In the genomic region with DNA sequence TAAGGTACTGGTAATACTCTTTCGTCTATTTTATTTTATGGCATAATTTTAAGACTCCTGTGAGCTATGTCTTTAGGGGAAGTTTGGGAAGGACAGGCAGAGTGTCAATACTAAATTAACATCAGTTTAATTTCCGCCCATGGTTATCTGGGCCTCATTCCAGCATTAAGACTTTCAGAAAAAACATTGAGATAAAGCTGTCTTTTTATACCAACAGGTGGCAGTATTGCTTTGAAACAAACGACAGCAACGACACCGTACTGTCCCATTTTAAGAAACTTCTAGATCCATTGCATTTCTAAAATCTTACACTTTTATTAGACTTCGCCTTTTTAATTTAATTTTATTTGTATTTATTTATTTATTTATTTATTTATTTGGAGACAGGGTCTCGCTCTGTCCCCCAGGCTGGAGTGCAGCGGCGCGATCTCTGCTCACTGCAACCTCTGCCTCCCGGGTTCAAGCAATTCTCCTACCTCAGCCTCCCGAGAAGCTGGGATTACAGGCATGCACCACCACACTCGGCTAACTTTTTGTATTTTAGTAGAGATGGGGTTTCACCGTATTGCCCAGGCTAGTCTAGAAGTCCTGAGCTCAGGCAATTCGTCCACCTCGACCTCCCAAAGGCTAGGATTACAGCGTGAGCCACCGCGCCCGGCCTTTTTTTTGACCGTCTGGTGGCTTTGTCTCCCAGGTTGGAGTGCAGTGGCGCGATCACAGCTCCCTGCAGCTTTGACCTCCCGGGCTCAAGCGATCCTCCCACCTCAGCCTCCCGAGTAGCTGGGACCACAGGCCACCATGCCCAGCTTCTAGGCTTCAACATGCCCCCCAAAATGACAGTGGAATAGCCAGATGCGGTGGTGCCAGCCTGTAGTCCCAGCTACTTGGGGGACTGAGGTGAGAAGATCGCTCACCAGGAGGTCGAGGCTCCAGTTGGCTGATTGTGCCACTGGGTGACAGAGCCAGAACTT, we compare ENCODE assay signal across 8 cellular contexts.
DNase-seq lines count a peak whose midpoint lies in the region; ATAC-seq and TF ChIP-seq lines count a peak whose summit lies in the region.

No MANE protein-coding gene starts in this region.

- no peaks in the 10 kb centered on the region for H3K79me2 ChIP-seq in osteoblast (ENCODE audit: insufficient read depth, low read length)

- H3K4me1 ChIP-seq in osteoblast (ENCODE audit: insufficient read depth, low read length) = peaks cover 16% of the 10 kb centered on the region

- H3K27ac ChIP-seq in osteoblast (ENCODE audit: low read depth, low read length) = no peak overlapping the region

- TF ChIP-seq CTCF in BJ (IDR thresholded peaks at IDR 0.05; ENCODE audit: insufficient read depth, low read depth, low read length) (peak; percentile 60), fibroblast of pulmonary artery (IDR thresholded peaks at IDR 0.05; ENCODE audit: low read length, missing control alignments) (peak; percentile 61), osteoblast (IDR thresholded peaks at IDR 0.05; ENCODE audit: extremely low read depth, low read depth, low read length) (peak; percentile 59)

- H4K20me1 ChIP-seq in osteoblast (ENCODE audit: insufficient read depth, low read length) = no peaks in the 10 kb centered on the region

- peak overlapping the region; percentile 70 for H3K4me2 ChIP-seq in osteoblast (ENCODE audit: insufficient read depth, low read length)

- POLR2A ChIA-PET in BJ (lab: Charles Lee) = interaction anchor here (0.6 kb wide), 1 partner anchor 16 kb away, joined by 8 read pairs; no protein-coding TSS in a partner anchor

- no peaks in the 10 kb centered on the region for H3K36me3 ChIP-seq in BJ (ENCODE audit: control insufficient read depth, insufficient read depth, low read length)
- H3K36me3 ChIP-seq in osteoblast (ENCODE audit: insufficient read depth, low read length) = no peaks in the 10 kb centered on the region

- H3K27me3 ChIP-seq in BJ (ENCODE audit: control insufficient read depth, insufficient read depth, low read length) (no peaks in the 10 kb centered on the region), osteoblast (ENCODE audit: insufficient read depth, low read length) (no peaks in the 10 kb centered on the region)

- ATAC-seq in GM18861 (IDR thresholded peaks at IDR 0.05; ENCODE audit: unreplicated experiment) (peak; percentile 46), HG02610 (IDR thresholded peaks at IDR 0.05; ENCODE audit: unreplicated experiment) (no peak), HG03378 (IDR thresholded peaks at IDR 0.05; ENCODE audit: unreplicated experiment) (no peak)

- H2AFZ ChIP-seq in osteoblast (ENCODE audit: low read length) = peak overlapping the region; percentile 81

- DNase-seq in BJ (ENCODE audit: low read depth) (peak; percentile 15), NCI-H1105 treated with DMSO at 0.1 percent for 48 hours (lab: John Stamatoyannopoulos, UW) (peak; percentile 59), SW480 (ENCODE audit: low spot score) (peak; percentile 79), fibroblast of pulmonary artery (ENCODE audit: low read depth) (peak; percentile 85), osteoblast (ENCODE audit: insufficient read length, low spot score, missing footprints) (peak; percentile 86)

- CTCF ChIA-PET in BJ (lab: Yijun Ruan, JAX) = interaction anchor here (0.6 to 6.7 kb wide), 24 partner anchors 9 to 1614 kb away, joined by 3 to 55 read pairs (median 3); a partner anchor contains a TSS

- H3K4me3 ChIP-seq in BJ (ENCODE audit: low read depth, low read length) = no peak overlapping the region
- no peak overlapping the region for H3K4me3 ChIP-seq in fibroblast of pulmonary artery (replicated peaks; ENCODE audit: low read depth, low read length)
- H3K4me3 ChIP-seq in osteoblast (ENCODE audit: insufficient read depth, low read length) = peak overlapping the region; percentile 52

- H3K9me3 ChIP-seq in osteoblast (ENCODE audit: low read depth, low read length) = no peaks in the 10 kb centered on the region

Comparison
In these comparisons a context has a peak if more than half of its experiments do, and no peak if none do; other contexts are left out.
1. DNase-seq: peak in every context shown above with its lines; median percentile 86 in osteoblast; 85 in fibroblast of pulmonary artery; 79 in SW480; 59 in NCI-H1105 treated with DMSO at 0.1 percent for 48 hours; 15 in BJ.